ENCODE assay signal across 10 cellular contexts in the genomic region with DNA sequence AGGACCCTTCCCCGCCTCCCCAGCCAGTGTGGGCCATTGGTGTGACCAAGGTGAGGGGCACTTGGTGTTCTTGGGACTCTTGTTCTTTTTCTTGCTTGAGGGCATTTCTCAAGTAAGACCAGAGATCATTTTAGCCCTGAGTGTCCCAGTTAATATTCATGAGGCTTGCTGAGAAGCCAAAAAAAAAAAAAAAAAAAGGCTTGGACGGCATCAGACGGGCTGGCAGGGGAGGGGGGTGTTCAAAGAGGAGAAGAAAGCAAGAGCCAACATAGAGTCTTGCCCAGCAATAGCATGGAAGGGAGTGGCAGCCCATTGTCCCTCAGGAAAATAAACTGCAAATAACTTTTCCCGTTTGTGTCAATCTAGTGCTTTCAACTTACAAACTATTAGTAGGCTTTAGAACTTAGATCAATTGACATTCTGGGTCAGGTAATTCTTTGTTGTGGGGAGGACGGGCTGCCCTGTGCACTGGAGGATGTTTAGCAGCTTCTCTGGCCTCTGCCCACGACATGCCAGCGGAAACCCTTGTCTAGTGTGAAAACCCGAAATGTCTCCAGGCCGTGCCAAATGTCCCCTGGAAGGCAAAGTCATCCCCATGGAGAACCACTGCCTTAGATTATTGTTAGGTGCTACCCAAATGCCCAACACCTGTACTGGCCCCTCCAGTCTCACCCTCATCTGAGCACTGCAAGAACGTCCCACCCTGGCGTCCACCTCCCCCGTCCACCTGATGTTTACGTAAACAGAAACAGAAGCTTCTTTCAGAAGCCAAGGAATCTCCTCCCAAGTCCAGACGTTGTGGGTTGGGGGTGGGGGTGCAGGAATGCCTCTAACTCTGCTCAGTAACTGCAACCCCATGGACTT.
DNase-seq lines count a peak whose midpoint lies in the region; ATAC-seq and TF ChIP-seq lines count a peak whose summit lies in the region.
"Had no signal": no experiment of that assay in that cellular context is flagged by ENCODE, and none has a peak within 500 bp of the region (broad histone marks: within the 10 kb centered on the region; RNA-seq: fewer than 3 reads in every experiment).

No MANE protein-coding gene starts in this region.

- H3K36me3 ChIP-seq in CD4-positive, alpha-beta memory T cell (ENCODE audit: insufficient read depth, low read length): no peaks in the 10 kb centered on the region
- H3K36me3 ChIP-seq in mesenchymal stem cell (ENCODE audit: control insufficient read depth in 1 of 2, insufficient read depth in 2 of 2, low read depth in 1 of 2, low read length in 2 of 2): no peaks in the 10 kb centered on the region
- H3K36me3 ChIP-seq: left lung, upper lobe of right lung had no signal

- H2BK5ac ChIP-seq in mesenchymal stem cell (ENCODE audit: low read depth, low read length, poor library complexity, severe bottlenecking): no peak overlapping the region

- no peaks in the 10 kb centered on the region for H3K79me1 ChIP-seq in mesenchymal stem cell (replicated peaks; ENCODE audit: low read length, poor library complexity, severe bottlenecking)

- H3K4me3 ChIP-seq in CD4-positive, alpha-beta memory T cell (ENCODE audit: low read length in 2 of 2): peak overlapping the region; percentile 61 to 66
- no peak overlapping the region for H3K4me3 ChIP-seq in mesenchymal stem cell (ENCODE audit: insufficient read depth in 1 of 2, low read depth in 1 of 2, low read length in 2 of 2)

- no peaks in the 10 kb centered on the region for H3K9me3 Mint-ChIP-seq in CD4-positive, alpha-beta memory T cell
- H3K9me3 Mint-ChIP-seq in activated naive CD8-positive, alpha-beta T cell (ENCODE audit: low read depth): peaks cover 5% of the 10 kb centered on the region
- H3K9me3 Mint-ChIP-seq in nephron progenitor cell: no peaks in the 10 kb centered on the region

- no peak overlapping the region for H3K4ac ChIP-seq in mesenchymal stem cell (ENCODE audit: low read depth in 1 of 2, low read length in 2 of 2)

- no peak overlapping the region for H3K4me2 ChIP-seq in mesenchymal stem cell (ENCODE audit: low read length, poor library complexity, severe bottlenecking)

- H3K4me1 Mint-ChIP-seq in CD4-positive, alpha-beta memory T cell: peaks cover 83 to 100% (median 92%) of the 10 kb centered on the region in 4 donors
- peaks cover 99% of the 10 kb centered on the region for H3K4me1 Mint-ChIP-seq in activated naive CD8-positive, alpha-beta T cell (ENCODE audit: low read depth)
- H3K4me1 Mint-ChIP-seq in nephron progenitor cell: peaks cover 81% of the 10 kb centered on the region

- no peaks in the 10 kb centered on the region for H3K27me3 ChIP-seq in CD4-positive, alpha-beta memory T cell (ENCODE audit: insufficient read depth, low read length)
- peaks cover 4 to 10% of the 10 kb centered on the region in 2 experiments for H3K27me3 ChIP-seq in mesenchymal stem cell (ENCODE audit: control insufficient read depth in 1 of 2, insufficient read depth in 1 of 2, low read length in 2 of 2)
- H3K27me3 ChIP-seq: left lung, upper lobe of right lung had no signal

- H3K27ac ChIP-seq in CD4-positive, alpha-beta memory T cell (ENCODE audit: low read depth, low read length): peak overlapping the region; percentile 97
- no peak overlapping the region for H3K27ac ChIP-seq in mesenchymal stem cell (ENCODE audit: low read length, poor library complexity, severe bottlenecking)
- H3K27ac ChIP-seq: left lung had no signal

- H2AK5ac ChIP-seq in mesenchymal stem cell (ENCODE audit: low read length, severe bottlenecking): no peak overlapping the region

- DNase-seq in CD4-positive, alpha-beta memory T cell: peak in 2 of 5 donors; percentile 19 to 51
- DNase-seq in nephron progenitor cell (no peak), mesenchymal stem cell (no peak), T-helper 9 cell (no peak), NCI-H345 (lab: John Stamatoyannopoulos, UW) (no peak)

- H2BK12ac ChIP-seq in mesenchymal stem cell (ENCODE audit: low read length in 2 of 2): no peak overlapping the region

- H3K4me1 ChIP-seq in CD4-positive, alpha-beta memory T cell (ENCODE audit: insufficient read depth, low read length): peaks cover 100% of the 10 kb centered on the region
- peaks cover 6% of the 10 kb centered on the region for H3K4me1 ChIP-seq in mesenchymal stem cell (ENCODE audit: control insufficient read depth, insufficient read depth, low read depth, low read length)

- POLR2A ChIA-PET in CD4-positive, alpha-beta memory T cell (lab: Charles Lee; ENCODE audit: partially characterized antibody): interaction anchor here (0.8 to 10.0 kb wide), 26 partner anchors 12 to 210 kb away, joined by 3 to 195 read pairs (median 6); a partner anchor contains a TSS

- H3K14ac ChIP-seq in mesenchymal stem cell (ENCODE audit: low read length in 2 of 2): no peak overlapping the region

- CTCF ChIA-PET in CD4-positive, alpha-beta memory T cell (lab: Charles Lee; ENCODE audit: partially characterized antibody): interaction anchor here (1.1 to 10.1 kb wide), 26 partner anchors 7 to 267 kb away, joined by 3 to 148 read pairs (median 8); a partner anchor contains a TSS

- no peak overlapping the region for H2BK120ac ChIP-seq in mesenchymal stem cell (ENCODE audit: low read depth, low read length)

- no peak overlapping the region for H4K91ac ChIP-seq in mesenchymal stem cell (ENCODE audit: low read length)

- H3K27ac Mint-ChIP-seq in CD4-positive, alpha-beta memory T cell: peak overlapping the region; percentile 93 to 100 (median 99)
- H3K27ac Mint-ChIP-seq in activated naive CD8-positive, alpha-beta T cell: peak overlapping the region; percentile 100
- peak overlapping the region; percentile 41 for H3K27ac Mint-ChIP-seq in nephron progenitor cell

- peaks cover 5 to 28% of the 10 kb centered on the region in 2 donors for H3K36me3 Mint-ChIP-seq in CD4-positive, alpha-beta memory T cell
- H3K36me3 Mint-ChIP-seq in activated naive CD8-positive, alpha-beta T cell: peaks cover 16% of the 10 kb centered on the region
- peaks cover 11% of the 10 kb centered on the region for H3K36me3 Mint-ChIP-seq in nephron progenitor cell (ENCODE audit: low read depth)

- no peaks in the 10 kb centered on the region for H3K9me3 ChIP-seq in CD4-positive, alpha-beta memory T cell (ENCODE audit: control insufficient read depth in 1 of 2, low read length in 2 of 2)
- no peaks in the 10 kb centered on the region for H3K9me3 ChIP-seq in mesenchymal stem cell (ENCODE audit: control insufficient read depth, low read length)
- H3K9me3 ChIP-seq: left lung, upper lobe of right lung had no signal

- H3K9ac ChIP-seq in mesenchymal stem cell (ENCODE audit: low read length): no peak overlapping the region

- no peaks in the 10 kb centered on the region for H3K27me3 Mint-ChIP-seq in CD4-positive, alpha-beta memory T cell
- H3K27me3 Mint-ChIP-seq in activated naive CD8-positive, alpha-beta T cell: no peaks in the 10 kb centered on the region
- H3K27me3 Mint-ChIP-seq in nephron progenitor cell (ENCODE audit: low read depth, poor library complexity): peaks cover 3% of the 10 kb centered on the region

- peak; percentile 16 for TF ChIP-seq POLR2A in GM19099 (IDR thresholded peaks at IDR 0.05; ENCODE audit: extremely low read depth, insufficient read length, low read depth)

- H3K23ac ChIP-seq in mesenchymal stem cell (ENCODE audit: low read length in 2 of 2): no peak overlapping the region

- H4K8ac ChIP-seq in mesenchymal stem cell (ENCODE audit: low read length): no peak overlapping the region

- H3K4me3 Mint-ChIP-seq in CD4-positive, alpha-beta memory T cell: peak overlapping the region; percentile 83 to 93 (median 90)
- H3K4me3 Mint-ChIP-seq in activated naive CD8-positive, alpha-beta T cell: peak overlapping the region; percentile 75
- peak overlapping the region; percentile 33 for H3K4me3 Mint-ChIP-seq in nephron progenitor cell

- H3K18ac ChIP-seq in mesenchymal stem cell (ENCODE audit: low read depth in 1 of 2, low read length in 2 of 2): no peak overlapping the region

- no peak overlapping the region for H2AFZ ChIP-seq in mesenchymal stem cell (ENCODE audit: low read depth, low read length)

- H2BK15ac ChIP-seq in mesenchymal stem cell (ENCODE audit: low read depth, poor library complexity, severe bottlenecking): no peak overlapping the region

- no peak for ATAC-seq in HG03457 (IDR thresholded peaks at IDR 0.05; ENCODE audit: unreplicated experiment)

- intact Hi-C loops in CD4-positive, alpha-beta memory T cell (cut with micrococcal nuclease): loop anchor here (1.0 to 10.0 kb wide), 8 partner anchors 18 to 631 kb away; a partner anchor contains a TSS

- 81% methylated on average over 12 of the region's 14 CpGs for WGBS in mesenchymal stem cell

- TF ChIP-seq CTCF in nephron progenitor cell (IDR thresholded peaks at IDR 0.05): no peak

Comparison
In these comparisons a context has a peak if more than half of its experiments do, and no peak if none do; other contexts are left out.
1. H3K4me3 ChIP-seq: peak in CD4-positive, alpha-beta memory T cell (2 of 2); none in mesenchymal stem cell (0 of 2).
2. H3K27ac Mint-ChIP-seq: peak in every context shown above with its lines; median percentile 100 in activated naive CD8-positive, alpha-beta T cell; 99 in CD4-positive, alpha-beta memory T cell; 41 in nephron progenitor cell.
3. H3K4me3 Mint-ChIP-seq: peak in every context shown above with its lines; median percentile 90 in CD4-positive, alpha-beta memory T cell; 75 in activated naive CD8-positive, alpha-beta T cell; 33 in nephron progenitor cell.